10 cellular contexts compared by ENCODE assay signal in the genomic region with DNA sequence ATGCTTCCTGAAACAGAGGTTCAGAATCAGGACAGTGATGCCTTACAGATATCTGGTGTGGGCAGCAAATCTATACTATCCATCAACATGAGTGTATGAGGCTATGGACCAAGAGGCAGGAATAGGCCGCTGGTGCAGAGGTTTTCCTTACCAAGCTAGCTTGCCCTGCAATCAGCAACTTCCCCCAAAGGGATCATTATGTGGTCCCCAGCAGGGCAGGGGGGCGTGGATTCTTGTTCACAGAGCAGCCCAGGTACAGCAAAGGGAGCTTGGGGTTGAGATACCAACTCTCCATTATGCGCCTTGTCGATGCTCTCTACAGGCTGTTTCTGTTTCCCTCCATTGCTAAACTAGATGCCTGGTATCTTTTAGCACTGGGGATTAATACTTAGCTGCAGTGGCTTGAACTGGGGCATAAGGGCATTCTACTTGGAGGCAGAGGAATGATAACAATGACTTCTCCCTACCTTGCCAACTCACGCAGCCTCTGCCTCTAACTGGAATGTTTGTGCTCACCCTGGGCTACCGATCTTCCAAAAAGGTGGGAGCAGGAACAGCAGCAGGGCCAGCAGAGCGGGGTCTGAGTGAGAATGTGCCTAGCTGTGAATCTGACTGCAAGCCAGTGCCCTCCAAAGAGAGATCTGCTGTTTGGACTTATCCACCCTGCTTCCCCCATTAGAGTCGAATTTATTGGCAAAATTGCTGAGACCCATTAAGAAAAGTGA. TPM values are rescaled to one million over a fixed set of nuclear protein-coding genes. Genes with fewer than 3 reads are reported as not detected.
DNase-seq lines count a peak whose midpoint lies in the region; ATAC-seq lines count a peak whose summit lies in the region.
"Had no signal": no experiment of that assay in that cellular context is flagged by ENCODE, and none has a peak within 500 bp of the region (broad histone marks: within the 10 kb centered on the region; RNA-seq: fewer than 3 reads in every experiment).

No MANE protein-coding gene starts in this region.

- peaks cover 8% of the 10 kb centered on the region for H3K36me3 Mint-ChIP-seq in central memory CD8-positive, alpha-beta T cell (ENCODE audit: insufficient read depth)
- H3K36me3 Mint-ChIP-seq in naive thymus-derived CD8-positive, alpha-beta T cell: no peaks in the 10 kb centered on the region

- H3K4me3 ChIP-seq in right cardiac atrium (ENCODE audit: low read length): peak overlapping the region; percentile 3

- peaks cover 17% of the 10 kb centered on the region for H3K27me3 Mint-ChIP-seq in central memory CD8-positive, alpha-beta T cell
- peaks cover 0 to 11% (median 0%) of the 10 kb centered on the region in 5 donors for H3K27me3 Mint-ChIP-seq in naive thymus-derived CD8-positive, alpha-beta T cell

- POLR2A ChIA-PET in naive thymus-derived CD8-positive, alpha-beta T cell (lab: Charles Lee): interaction anchor here (0.9 to 4.3 kb wide), 9 partner anchors 9 to 82 kb away, joined by 3 to 27 read pairs (median 4); partner anchors contain the start of genes KRT1 and KRT77

- no peak overlapping the region for H3K27ac ChIP-seq in right cardiac atrium (ENCODE audit: low read length)

- 67% methylated on average over 8 of the region's 8 CpGs for WGBS in right cardiac atrium

- DNase-seq in right cardiac atrium (no peak), Right ventricle myocardium inferior (ENCODE audit: missing footprints) (no peak), AG20443 (ENCODE audit: low spot score) (no peak), SKM-1 (lab: John Stamatoyannopoulos, UW; ENCODE audit: unreplicated experiment) (no peak), DMS114 treated with DMSO at 0.1 percent for 48 hours (lab: John Stamatoyannopoulos, UW; ENCODE audit: unreplicated experiment) (no peak)
- no peak for DNase-seq in central memory CD8-positive, alpha-beta T cell (ENCODE audit: low spot score in 2 of 2)
- DNase-seq in naive thymus-derived CD8-positive, alpha-beta T cell: peak in 1 of 10 donors; percentile 8
- DNase-seq in stimulated activated CD4-positive, alpha-beta T cell treated with anti-CD3 and anti-CD28 coated beads, Interleukin-2, amount 100 ng/mL, for 24 hours: no peak
- DNase-seq: NCI-H1436, SIG-M5 had no signal

- no peak for ATAC-seq in right cardiac atrium
- ATAC-seq in Right ventricle myocardium inferior: no peak
- no peak for ATAC-seq in central memory CD8-positive, alpha-beta T cell (replicated peaks; ENCODE audit: extremely low read depth, poor library complexity, severe bottlenecking)
- peak in 1 of 2 donors; percentile 20 for ATAC-seq in naive thymus-derived CD8-positive, alpha-beta T cell

- peak overlapping the region; percentile 12 for H3K27ac Mint-ChIP-seq in central memory CD8-positive, alpha-beta T cell (ENCODE audit: low read depth)
- H3K27ac Mint-ChIP-seq in naive thymus-derived CD8-positive, alpha-beta T cell: peak overlapping the region; percentile 73 to 96 (median 94)

- intact Hi-C loops in right cardiac atrium (cut with DNase I) (no loop called here), Right ventricle myocardium inferior (cut with DNase I) (no loop called here)

- peak overlapping the region; percentile 89 for H3K4me3 Mint-ChIP-seq in central memory CD8-positive, alpha-beta T cell
- H3K4me3 Mint-ChIP-seq in naive thymus-derived CD8-positive, alpha-beta T cell: peak overlapping the region; percentile 85 to 95 (median 92)

- no peaks in the 10 kb centered on the region for H3K4me1 ChIP-seq in right cardiac atrium (ENCODE audit: control insufficient read depth, insufficient read depth, low read length)

- peaks cover 35% of the 10 kb centered on the region for H3K4me1 Mint-ChIP-seq in central memory CD8-positive, alpha-beta T cell
- H3K4me1 Mint-ChIP-seq in naive thymus-derived CD8-positive, alpha-beta T cell: peaks cover 35 to 62% (median 50%) of the 10 kb centered on the region in 4 donors

- no peaks in the 10 kb centered on the region for H3K9me3 Mint-ChIP-seq in central memory CD8-positive, alpha-beta T cell
- H3K9me3 Mint-ChIP-seq in naive thymus-derived CD8-positive, alpha-beta T cell: no peaks in the 10 kb centered on the region

- no peaks in the 10 kb centered on the region for H3K9me3 ChIP-seq in right cardiac atrium (ENCODE audit: control insufficient read depth, low read length)

- H3K27me3 ChIP-seq in right cardiac atrium (ENCODE audit: control insufficient read depth, insufficient read depth): no peaks in the 10 kb centered on the region

RNA-seq across cellular contexts. Expression of gene KRT1, which starts 10.3 kb away (rescaled TPM):
- total RNA-seq in right cardiac atrium (not detected), Right ventricle myocardium inferior (not detected)
- polyA plus RNA-seq in right cardiac atrium: not detected
- not detected for total RNA-seq in naive thymus-derived CD8-positive, alpha-beta T cell
- polyA plus RNA-seq in naive thymus-derived CD8-positive, alpha-beta T cell: under 1 TPM in 1 of 3 donors, not detected in 2; 0.31 TPM

RNA-seq across cellular contexts. Expression of gene KRT77, which starts 12.8 kb away (rescaled TPM):
- not detected for total RNA-seq in right cardiac atrium
- not detected for polyA plus RNA-seq in right cardiac atrium
- total RNA-seq in Right ventricle myocardium inferior: not detected
- total RNA-seq in naive thymus-derived CD8-positive, alpha-beta T cell: not detected
- under 1 TPM in 1 of 3 donors, not detected in 2; 0.12 TPM for polyA plus RNA-seq in naive thymus-derived CD8-positive, alpha-beta T cell

RNA-seq across cellular contexts. Expression of gene KRT2, which starts 38.5 kb away (rescaled TPM):
- total RNA-seq in right cardiac atrium (not detected), Right ventricle myocardium inferior (not detected)
- polyA plus RNA-seq in right cardiac atrium: not detected
- under 1 TPM; 0.62 to 0.77 TPM for total RNA-seq in naive thymus-derived CD8-positive, alpha-beta T cell
- 1 to 10 TPM; 1.1 to 3.4 (median 1.2) TPM for polyA plus RNA-seq in naive thymus-derived CD8-positive, alpha-beta T cell
